ENCODE assay signal across 19 cellular contexts in the genomic region with DNA sequence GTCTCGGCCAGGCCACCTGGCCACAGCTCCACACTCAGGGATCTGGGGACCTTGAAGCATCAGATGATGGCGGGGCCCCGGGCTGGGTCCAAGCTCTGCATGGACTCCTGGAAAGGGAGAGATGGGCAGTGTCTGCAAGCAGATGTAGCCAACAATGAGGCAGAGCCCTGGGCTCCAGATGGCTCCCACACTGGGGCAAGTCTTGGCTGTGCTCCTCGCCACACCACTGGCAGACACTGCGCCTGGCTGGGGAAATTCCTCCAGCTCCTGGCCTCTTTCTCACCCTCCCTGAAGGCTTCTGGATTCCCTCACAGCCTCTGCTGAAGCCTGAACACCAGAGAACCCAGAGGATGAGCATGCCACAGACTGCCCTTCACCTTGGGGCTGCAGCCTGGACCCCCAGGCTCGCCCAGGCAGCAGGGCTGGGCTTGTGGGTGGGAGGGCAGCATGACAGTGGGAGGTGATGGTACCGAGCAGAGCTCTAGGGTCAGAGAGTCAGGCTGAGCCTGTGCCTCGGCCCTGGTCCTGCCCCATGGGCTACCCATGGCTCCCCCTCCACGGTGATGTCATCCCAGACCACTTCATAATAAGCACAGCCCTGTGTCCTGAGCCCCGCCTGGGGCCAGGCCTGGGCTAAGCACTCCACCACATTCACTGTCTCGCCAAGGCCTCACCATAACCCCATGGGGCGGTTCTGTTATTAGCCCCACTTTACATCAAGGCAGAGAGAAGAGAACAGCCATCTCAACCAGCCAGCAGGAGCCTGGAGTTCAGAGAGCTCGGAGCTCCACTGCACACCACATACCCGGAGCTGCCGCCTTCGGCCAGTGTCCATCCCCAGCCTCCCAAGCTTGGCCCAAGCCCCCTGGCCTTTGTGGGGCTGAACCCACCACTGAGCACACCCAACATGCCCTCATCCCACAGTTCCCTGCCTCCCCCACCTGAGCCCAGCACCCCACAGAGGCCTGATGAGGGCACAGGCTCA.
DNase-seq lines count a peak whose midpoint lies in the region; ATAC-seq and TF ChIP-seq lines count a peak whose summit lies in the region.
"Had no signal": no experiment of that assay in that cellular context is flagged by ENCODE, and none has a peak within 500 bp of the region (broad histone marks: within the 10 kb centered on the region; RNA-seq: fewer than 3 reads in every experiment).

No MANE protein-coding gene starts in this region.

- DNase-seq in D341Med (ENCODE audit: low spot score) (peak; percentile 22), RPMI7951 (ENCODE audit: low read depth) (peak; percentile 2), Right ventricle myocardium superior (peak; percentile 61), neuronal stem cell (ENCODE audit: low spot score) (no peak), LoVo (ENCODE audit: low spot score) (no peak), MM.1S (no peak), gastrocnemius medialis (no peak)
- DNase-seq: activated CD8-positive, alpha-beta T cell treated with anti-CD3 and anti-CD28 coated beads for 36 hours; AML-193; KG1; left colon; naive thymus-derived CD4-positive, alpha-beta T cell; NCI-H1436; NCI-H226; stimulated activated CD4-positive, alpha-beta T cell treated with anti-CD3 and anti-CD28 coated beads, Interleukin-1b, Interleukin-23, amount 100 ng/mL, for 48 hours had no signal

- no peaks in the 10 kb centered on the region for H3K79me1 ChIP-seq in neuronal stem cell (ENCODE audit: low read depth, low read length)

- H3K9me3 ChIP-seq in neuronal stem cell (replicated peaks in 1 of 2; ENCODE audit: control insufficient read depth in 2 of 2, insufficient read depth in 1 of 2, low read depth in 1 of 2, low read length in 2 of 2) (peaks cover 0 to 2% of the 10 kb centered on the region in 2 donors), MM.1S (replicated peaks; ENCODE audit: insufficient read depth, low read length) (no peaks in the 10 kb centered on the region), gastrocnemius medialis (no peaks in the 10 kb centered on the region)
- H3K9me3 ChIP-seq: adrenal gland, upper lobe of left lung had no signal

- no CpG with 5 or more reads among the region's 16 CpGs for WGBS in neuronal stem cell (ENCODE audit: extremely low coverage in 2 of 2, insufficient read length in 2 of 2, insufficient replicate concordance in 1 of 2), 2 donors

- H2AFZ ChIP-seq in neuronal stem cell (ENCODE audit: low read length) (no peak overlapping the region), MM.1S (ENCODE audit: low read length) (no peak overlapping the region)

- H3K27ac ChIP-seq in neuronal stem cell (replicated peaks; ENCODE audit: low read length) (no peak overlapping the region), MM.1S (ENCODE audit: low read length) (no peak overlapping the region), gastrocnemius medialis (no peak overlapping the region)
- H3K27ac ChIP-seq: adrenal gland, SJSA1, upper lobe of left lung had no signal

- H3K36me3 ChIP-seq in neuronal stem cell (replicated peaks in 1 of 2; ENCODE audit: control insufficient read depth in 2 of 2, insufficient read depth in 2 of 2, low read length in 2 of 2) (no peaks in the 10 kb centered on the region), MM.1S (replicated peaks; ENCODE audit: insufficient read depth, low read length) (no peaks in the 10 kb centered on the region), gastrocnemius medialis (no peaks in the 10 kb centered on the region)
- H3K36me3 ChIP-seq: adrenal gland, upper lobe of left lung had no signal

- no peak overlapping the region for H2BK12ac ChIP-seq in neuronal stem cell (ENCODE audit: low read length)

- no peak overlapping the region for H2BK5ac ChIP-seq in neuronal stem cell (ENCODE audit: low read length)

- H2BK15ac ChIP-seq in neuronal stem cell (ENCODE audit: low read length): no peak overlapping the region

- ATAC-seq in Right ventricle myocardium superior (ENCODE audit: poor library complexity) (peak; percentile 36), gastrocnemius medialis (no peak), GM21825 (IDR thresholded peaks at IDR 0.05; ENCODE audit: unreplicated experiment) (no peak)
- ATAC-seq: activated CD8-positive, alpha-beta T cell treated with anti-CD3 and anti-CD28 coated beads for 36 hours; left colon; naive thymus-derived CD4-positive, alpha-beta T cell had no signal

- TF ChIP-seq CTCF in MM.1S (IDR thresholded peaks at IDR 0.05; ENCODE audit: low read length) (no peak), gastrocnemius medialis (IDR thresholded peaks at IDR 0.05 in 4 of 5, conservative IDR thresholded peaks at IDR 0.05 in 1 of 5) (no peak)

- peak overlapping the region; percentile 55 for H3K18ac ChIP-seq in neuronal stem cell (ENCODE audit: low read length)

- no peaks in the 10 kb centered on the region for H3K79me2 ChIP-seq in MM.1S (ENCODE audit: low read length)

- H3K9ac ChIP-seq in neuronal stem cell (ENCODE audit: low read depth, low read length, poor library complexity) (no peak overlapping the region), MM.1S (ENCODE audit: low read length) (no peak overlapping the region)

- H3K14ac ChIP-seq in neuronal stem cell (ENCODE audit: low read length): no peak overlapping the region

- in situ Hi-C loops in gastrocnemius medialis (cut with MboI; ENCODE audit: low sequenced_read_pairs in 4 of 4): no loop called here

- no peak for TF ChIP-seq POLR2A in gastrocnemius medialis (IDR thresholded peaks at IDR 0.05)

- H2BK120ac ChIP-seq in neuronal stem cell (ENCODE audit: low read depth, low read length): no peak overlapping the region

- H3K4me1 ChIP-seq in neuronal stem cell (ENCODE audit: control insufficient read depth in 2 of 2, insufficient read depth in 1 of 2, low read depth in 1 of 2, low read length in 2 of 2) (peaks cover 0 to 1% of the 10 kb centered on the region in 2 donors), MM.1S (ENCODE audit: low read length) (no peaks in the 10 kb centered on the region), gastrocnemius medialis (no peaks in the 10 kb centered on the region)
- H3K4me1 ChIP-seq: adrenal gland, SJSA1, upper lobe of left lung had no signal

- H3K4me3 ChIP-seq in neuronal stem cell (ENCODE audit: low read length in 2 of 2) (no peak overlapping the region), MM.1S (ENCODE audit: low read length) (no peak overlapping the region), gastrocnemius medialis (no peak overlapping the region)
- H3K4me3 ChIP-seq: adrenal gland, SJSA1, upper lobe of left lung had no signal

- H3F3A ChIP-seq in MM.1S (ENCODE audit: insufficient read depth, low read length): no peaks in the 10 kb centered on the region

- intact Hi-C loops in Right ventricle myocardium superior (cut with DNase I): no loop called here
- intact Hi-C loops in gastrocnemius medialis (cut with DNase I; ENCODE audit: low total_unique reads): no loop called here

- H3K4ac ChIP-seq in neuronal stem cell (ENCODE audit: low read length): no peak overlapping the region

- no peak overlapping the region for H3K4me2 ChIP-seq in neuronal stem cell (ENCODE audit: insufficient read depth, low read length, poor library complexity, severe bottlenecking)
- H3K4me2 ChIP-seq in MM.1S (ENCODE audit: low read depth, low read length): no peak overlapping the region

- H4K8ac ChIP-seq in neuronal stem cell (ENCODE audit: low read depth, low read length): no peak overlapping the region

- no peak overlapping the region for H2AK5ac ChIP-seq in neuronal stem cell (ENCODE audit: low read depth, low read length)

- H3K23ac ChIP-seq in neuronal stem cell (ENCODE audit: low read depth, low read length, poor library complexity): no peak overlapping the region

- H3K9me2 ChIP-seq in MM.1S (replicated peaks; ENCODE audit: insufficient read depth, low read length): no peaks in the 10 kb centered on the region

- H4K20me1 ChIP-seq in MM.1S (ENCODE audit: insufficient read depth, low read length): no peaks in the 10 kb centered on the region

- H3K27me3 ChIP-seq in neuronal stem cell (ENCODE audit: control insufficient read depth in 3 of 3, insufficient read depth in 3 of 3, low read depth in 1 of 3, low read length in 3 of 3) (no peaks in the 10 kb centered on the region), MM.1S (replicated peaks; ENCODE audit: insufficient read depth, low read length) (peaks cover 10% of the 10 kb centered on the region), gastrocnemius medialis (no peaks in the 10 kb centered on the region)
- H3K27me3 ChIP-seq: adrenal gland, SJSA1, upper lobe of left lung had no signal

- no peak overlapping the region for H4K91ac ChIP-seq in neuronal stem cell (ENCODE audit: low read depth, low read length, poor library complexity)

Comparison
In these comparisons a context has a peak if more than half of its experiments do, and no peak if none do; other contexts are left out.
1. DNase-seq: peak in D341Med (single experiment), RPMI7951 (single experiment) and Right ventricle myocardium superior (single experiment); none in neuronal stem cell (single experiment), LoVo (single experiment), MM.1S (single experiment) and gastrocnemius medialis (0 of 2).